ENCODE assay signal across 8 cellular contexts in the genomic region with DNA sequence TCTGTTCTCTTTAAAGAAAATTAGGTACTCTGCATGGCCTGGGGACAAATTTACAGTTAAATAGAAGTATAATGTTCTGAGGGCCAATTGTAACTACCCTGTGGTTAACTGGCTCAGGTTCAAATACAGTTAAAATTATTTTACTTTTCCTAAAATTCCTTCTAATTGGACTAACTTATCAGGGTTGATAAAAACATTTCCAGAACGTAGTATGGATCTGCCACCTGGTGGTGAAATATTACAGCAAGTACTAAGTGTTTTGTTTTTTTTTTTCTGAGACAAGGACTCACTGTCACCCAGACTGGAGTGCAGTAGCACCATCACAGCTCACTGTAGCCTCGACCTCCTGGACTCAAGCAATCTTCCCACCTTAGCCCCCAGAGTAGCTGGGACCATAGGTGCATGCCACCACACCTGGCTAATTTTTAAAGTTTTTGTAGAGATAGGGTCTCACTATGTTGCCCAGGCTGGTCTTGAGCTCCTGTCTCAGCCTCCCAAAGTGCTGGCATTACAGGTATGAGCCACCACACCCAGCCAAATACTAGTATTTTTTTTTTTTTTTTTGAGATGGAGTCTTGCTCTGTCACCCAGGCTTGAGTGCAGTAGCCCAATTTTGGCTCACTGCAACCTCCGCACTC. TPM values are rescaled to one million over a fixed set of nuclear protein-coding genes. Genes with fewer than 3 reads are reported as not detected.
DNase-seq lines count a peak whose midpoint lies in the region; ATAC-seq, FAIRE-seq and TF ChIP-seq lines count a peak whose summit lies in the region.

No MANE protein-coding gene starts in this region.

- DNase-seq in NCI-H2196 (lab: John Stamatoyannopoulos, UW; ENCODE audit: unreplicated experiment) = peak; percentile 29
- no peak for DNase-seq in NCI-H2196 treated with DMSO at 0.1 percent for 48 hours (lab: John Stamatoyannopoulos, UW; ENCODE audit: unreplicated experiment)
- peak; percentile 71 for DNase-seq in KBM-7
- DNase-seq in SK-N-MC (ENCODE audit: low read depth, low spot score) = peak; percentile 57
- peak; percentile 82 for DNase-seq in fibroblast of pulmonary artery (ENCODE audit: low read depth)
- DNase-seq in pancreas = peak in 1 of 6 donors; percentile 18

- H3K27me3 ChIP-seq in pancreas = no peaks in the 10 kb centered on the region

- in situ Hi-C loops in KBM-7 (cut with MboI; ENCODE audit: low pct_unique_long_range_greater_than_20kb, low sequenced_read_pairs) = no loop called here

- intact Hi-C loops in pancreas (cut with DNase I) = no loop called here

- H3K9me3 ChIP-seq in SK-N-MC (ENCODE audit: low read depth, low read length) (no peaks in the 10 kb centered on the region), pancreas (no peaks in the 10 kb centered on the region)

- no peak overlapping the region for H3K27ac ChIP-seq in SK-N-MC
- H3K27ac ChIP-seq in pancreas = no peak overlapping the region

- 32 to 33% methylated on average over 3 of the region's 3 CpGs for WGBS in pancreas, 2 donors

- ATAC-seq in pancreas = peak; percentile 65 to 78 (median 74)
- no peak for ATAC-seq in HG03354 (IDR thresholded peaks at IDR 0.05; ENCODE audit: poor library complexity, severe bottlenecking, unreplicated experiment)
- ATAC-seq in GM18873 (IDR thresholded peaks at IDR 0.05; ENCODE audit: low FRiP score, unreplicated experiment) = no peak

- peaks cover 4 to 23% (median 11%) of the 10 kb centered on the region in 3 donors for H3K4me1 ChIP-seq in pancreas

- H3K36me3 ChIP-seq in SK-N-MC (ENCODE audit: insufficient read depth, low read length) (no peaks in the 10 kb centered on the region), pancreas (no peaks in the 10 kb centered on the region)

- H3K9ac ChIP-seq in SK-N-MC (ENCODE audit: insufficient read length) = no peak overlapping the region

- H3K4me3 ChIP-seq in SK-N-MC = no peak overlapping the region
- no peak overlapping the region for H3K4me3 ChIP-seq in fibroblast of pulmonary artery (replicated peaks; ENCODE audit: low read depth, low read length)
- H3K4me3 ChIP-seq in pancreas = no peak overlapping the region

- peak; percentile 69 for TF ChIP-seq CTCF in fibroblast of pulmonary artery (IDR thresholded peaks at IDR 0.05; ENCODE audit: low read length, missing control alignments)
- TF ChIP-seq CTCF in pancreas (IDR thresholded peaks at IDR 0.05) = peak; percentile 17 to 62 (median 50)

- peak; percentile 80 for FAIRE-seq in pancreas (lab: Jason Lieb, UNC)

RNA-seq across cellular contexts. Expression of a gene that starts 29.2 kb away (rescaled TPM):
- 10 to 100 TPM; 15.8 to 30.7 (median 21.0) TPM for total RNA-seq in pancreas
- 10 to 100 TPM in 1 of 2 donors, 1 to 10 TPM in 1; 7.1 to 13.5 TPM for polyA plus RNA-seq in pancreas

Comparison
In these comparisons a context has a peak if more than half of its experiments do, and no peak if none do; other contexts are left out.
1. ATAC-seq: peak in pancreas (4 of 4); none in HG03354 (single experiment) and GM18873 (single experiment).